Comparison of ENCODE assay signal across 8 cellular contexts in the genomic region with DNA sequence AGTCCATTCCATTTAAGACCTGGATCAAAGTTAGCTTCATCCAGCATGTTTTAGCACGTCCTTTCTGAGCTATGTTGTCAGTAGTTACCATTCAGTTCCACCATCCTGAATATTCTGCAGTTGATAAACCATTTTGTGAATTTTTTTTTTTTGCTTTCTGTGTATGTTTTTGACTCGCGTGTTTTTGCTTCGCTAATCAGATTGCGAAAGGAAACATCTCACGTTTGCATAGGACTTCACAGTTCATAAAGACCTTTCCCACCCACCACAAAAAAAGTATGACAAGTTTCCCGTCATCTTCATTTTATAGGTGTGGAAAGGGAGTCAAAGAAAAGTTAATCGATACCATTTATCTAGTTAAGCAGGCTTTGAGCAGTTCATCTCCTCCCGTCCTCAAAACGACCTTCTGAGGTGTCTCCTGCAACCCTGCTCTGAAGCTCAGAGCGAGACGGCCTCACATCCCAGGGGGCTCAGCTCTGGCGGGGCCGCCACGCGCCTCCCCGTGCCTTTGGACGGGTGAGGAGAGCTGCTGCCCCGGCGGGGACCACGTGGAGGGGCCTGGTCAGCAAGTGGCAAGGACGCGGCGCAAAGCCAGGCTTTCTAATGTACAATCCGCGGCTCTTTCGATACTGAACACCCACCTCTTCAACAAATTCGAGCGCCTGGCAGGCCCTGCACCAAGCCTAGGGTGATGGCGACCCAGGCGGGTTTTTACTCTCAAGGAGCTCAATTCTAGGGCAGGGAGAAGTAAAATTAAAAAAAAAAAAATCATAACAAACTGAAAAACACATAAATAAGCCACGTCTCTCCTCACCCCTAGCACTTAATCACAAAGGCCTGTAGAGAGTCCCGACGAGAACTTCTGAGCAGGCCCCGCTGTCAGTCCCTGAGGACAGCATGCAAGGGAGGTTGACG. TPM values are rescaled to one million over a fixed set of nuclear protein-coding genes. Genes with fewer than 3 reads are reported as not detected.
DNase-seq lines count a peak whose midpoint lies in the region; ATAC-seq and TF ChIP-seq lines count a peak whose summit lies in the region.

No MANE protein-coding gene starts in this region.

- WGBS in iPS DF 6.9 (ENCODE audit: insufficient coverage, insufficient read length), result no CpG with 5 or more reads among the region's 36 CpGs

- no peak for TF ChIP-seq CTCF in gastrocnemius medialis (IDR thresholded peaks at IDR 0.05 in 4 of 5, conservative IDR thresholded peaks at IDR 0.05 in 1 of 5)

- H3K4me3 ChIP-seq in iPS DF 6.9 (ENCODE audit: low read length) (peak overlapping the region; percentile 90; the same call in 1 of the 2 replicates), gastrocnemius medialis (peak overlapping the region; percentile 66 to 92 (median 80))

- H3K27me3 ChIP-seq in iPS DF 6.9 (ENCODE audit: control insufficient read depth, insufficient read depth, low read length) (no peaks in the 10 kb centered on the region), gastrocnemius medialis (no peaks in the 10 kb centered on the region)

- intact Hi-C loops in gastrocnemius medialis (cut with DNase I; ENCODE audit: low total_unique reads), result loop anchor here (1.0 to 5.0 kb wide), 5 partner anchors 33 to 647 kb away; partner anchors contain the start of genes CRY1, MTERF2 and RIC8B

- no peaks in the 10 kb centered on the region for H3K9me3 ChIP-seq in iPS DF 6.9 (ENCODE audit: control insufficient read depth, insufficient read depth, low read length)
- no peaks in the 10 kb centered on the region for H3K9me3 ChIP-seq in gastrocnemius medialis

- TF ChIP-seq POLR2A in gastrocnemius medialis (IDR thresholded peaks at IDR 0.05), result no peak

- peak; percentile 10 to 13 for ATAC-seq in gastrocnemius medialis
- ATAC-seq in HG03039 (IDR thresholded peaks at IDR 0.05; ENCODE audit: unreplicated experiment), result no peak

- DNase-seq in activated CD4-positive, alpha-beta T cell treated with anti-CD3 and anti-CD28 coated beads, Interleukin-2, amount 50 U/mL, for 1 hour, result peak; percentile 11
- no peak for DNase-seq in activated CD4-positive, alpha-beta T cell treated with anti-CD3 and anti-CD28 coated beads, Interleukin-2, amount 50 U/mL, for 48 hours
- DNase-seq in LHCN-M2 (ENCODE audit: low read depth), result peak; percentile 28
- DNase-seq in iPS DF 6.9 (ENCODE audit: low read depth, low spot score), result no peak
- peak; percentile 6 to 45 for DNase-seq in gastrocnemius medialis
- no peak for DNase-seq in KBM-7

- H3K27ac ChIP-seq in angular gyrus (ENCODE audit: low read depth, low read length), result peak overlapping the region; percentile 88
- no peak overlapping the region for H3K27ac ChIP-seq in iPS DF 6.9 (ENCODE audit: low read length)
- peak overlapping the region; percentile 87 to 97 (median 92) for H3K27ac ChIP-seq in gastrocnemius medialis

- H3K4me1 ChIP-seq in iPS DF 6.9 (ENCODE audit: control insufficient read depth, insufficient read depth, low read length), result peaks cover 3% of the 10 kb centered on the region; the same call in 1 of the 2 replicates
- peaks cover 20 to 27% of the 10 kb centered on the region in 2 donors for H3K4me1 ChIP-seq in gastrocnemius medialis

- in situ Hi-C loops in gastrocnemius medialis (cut with MboI; ENCODE audit: low sequenced_read_pairs in 4 of 4), result loop anchor here in 1 of 4 donors (10.0 kb wide), 1 partner anchor 150 kb away; no protein-coding TSS in a partner anchor
- in situ Hi-C loops in KBM-7 (cut with MboI; ENCODE audit: low pct_unique_long_range_greater_than_20kb, low sequenced_read_pairs), result no loop called here

- H3K36me3 ChIP-seq in iPS DF 6.9 (ENCODE audit: control insufficient read depth, insufficient read depth, low read length), result no peaks in the 10 kb centered on the region
- no peaks in the 10 kb centered on the region for H3K36me3 ChIP-seq in gastrocnemius medialis

RNA-seq across cellular contexts. Expression of gene TMEM263, which starts 1.0 kb away (rescaled TPM):
- total RNA-seq in LHCN-M2 (2014; rRNA removed) (70.2 and 83.0 TPM in 2 replicates), gastrocnemius medialis (10 to 100 TPM in 3 of 4 donors, 1 to 10 TPM in 1; 8.9 to 26.7 (median 15.9) TPM)
- polyA plus RNA-seq in LHCN-M2 (2012), result 31.4 TPM

RNA-seq across cellular contexts. Expression of gene MTERF2, which starts 32.2 kb away (rescaled TPM):
- 8.6 and 12.6 TPM in 2 replicates for total RNA-seq in LHCN-M2 (2014; rRNA removed)
- polyA plus RNA-seq in LHCN-M2 (2012), result 3.9 TPM
- 10 to 100 TPM in 3 of 4 donors, 1 to 10 TPM in 1; 5.0 to 24.6 (median 13.7) TPM for total RNA-seq in gastrocnemius medialis

Comparison
In these comparisons a context has a peak if more than half of its experiments do, and no peak if none do; other contexts are left out.
1. DNase-seq: peak in activated CD4-positive, alpha-beta T cell treated with anti-CD3 and anti-CD28 coated beads, Interleukin-2, amount 50 U/mL, for 1 hour (single experiment), LHCN-M2 (single experiment) and gastrocnemius medialis (2 of 2); none in activated CD4-positive, alpha-beta T cell treated with anti-CD3 and anti-CD28 coated beads, Interleukin-2, amount 50 U/mL, for 48 hours (0 of 2), iPS DF 6.9 (single experiment) and KBM-7 (single experiment).